Comparison of ENCODE assay signal across 15 cellular contexts in the genomic region with DNA sequence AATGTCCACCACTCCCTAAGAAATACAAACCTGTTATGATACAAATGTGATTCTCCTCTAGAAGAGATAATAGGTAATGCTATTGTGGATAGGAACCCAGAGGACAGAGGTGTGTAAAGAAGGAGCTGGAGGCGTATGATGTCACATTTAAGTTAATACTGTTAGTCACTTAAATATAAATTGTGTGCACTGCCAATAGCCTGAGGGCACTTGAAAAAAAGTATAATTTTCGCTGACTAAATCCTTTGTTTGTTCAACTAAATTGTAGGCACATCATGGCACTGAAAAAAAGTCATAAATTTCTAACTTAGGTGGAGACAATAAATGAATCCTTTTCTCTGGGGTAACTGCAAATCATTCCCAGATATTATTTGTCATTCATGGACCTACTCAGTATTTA. TPM values are rescaled to one million over a fixed set of nuclear protein-coding genes. Genes with fewer than 3 reads are reported as not detected.
A peak's percentile ranks its signal among the peaks of the same experiment; 100 is the strongest.
DNase-seq lines count a peak whose midpoint lies in the region; ATAC-seq, FAIRE-seq and TF ChIP-seq lines count a peak whose summit lies in the region.
"Had no signal": no experiment of that assay in that cellular context is flagged by ENCODE, and none has a peak within 500 bp of the region (broad histone marks: within the 10 kb centered on the region; RNA-seq: fewer than 3 reads in every experiment).

No MANE protein-coding gene starts in this region.

- intact Hi-C loops in heart left ventricle (cut with DNase I) = loop anchor here in 6 of 10 donors (2.0 to 10.0 kb wide), 4 partner anchors 16 to 53 kb away; no protein-coding TSS in a partner anchor
- intact Hi-C loops in cardiac septum (cut with DNase I) = loop anchor here (5.0 kb wide), 1 partner anchor 33 kb away; no protein-coding TSS in a partner anchor
- intact Hi-C loops in GM12878 (cut with micrococcal nuclease; ENCODE audit: unreplicated experiment) = loop anchor here (10.0 kb wide), 1 partner anchor 80 kb away; a partner anchor contains a TSS

- peaks cover 0 to 33% (median 0%) of the 10 kb centered on the region in 9 donors for H3K36me3 ChIP-seq in heart left ventricle
- peaks cover 0 to 18% of the 10 kb centered on the region in 2 experiments; a peak in 2 of 4 replicates for H3K36me3 ChIP-seq in GM12878 (ENCODE audit: control insufficient read depth in 2 of 2, insufficient read depth in 2 of 2, low read length in 1 of 2)
- H3K36me3 ChIP-seq: WERI-Rb-1 had no signal

- no peak overlapping the region for H3K4me3 ChIP-seq in heart left ventricle
- H3K4me3 ChIP-seq in GM12878 = peak overlapping the region; percentile 79; the same call in 1 of the 2 replicates
- H3K4me3 ChIP-seq: mucosa of descending colon had no signal

- H3K36me3 Mint-ChIP-seq in stimulated activated naive B cell treated with anti-CD40 and anti-IgM and Interleukin-4, amounts not matched to agents 10 μg/mL and 1 μg/mL and 100 μg/mL, for 72 hours = peaks cover 16 to 57% of the 10 kb centered on the region in 2 donors

- DNase-seq in heart left ventricle (no peak), cardiac septum (ENCODE audit: low spot score) (no peak), NCI-H2081 (lab: John Stamatoyannopoulos, UW) (peak; percentile 51 to 81), GM12878 (ENCODE audit: low read depth, low spot score) (no peak), D341Med (ENCODE audit: low spot score) (no peak)
- DNase-seq in stimulated activated naive B cell treated with anti-CD40 and anti-IgM and Interleukin-4, amounts not matched to agents 10 μg/mL and 1 μg/mL and 100 μg/mL, for 72 hours = no peak
- DNase-seq: activated effector memory CD4-positive, alpha-beta T cell treated with Interleukin-2 at 50 U/mL for 16 hours; cerebellar nuclear complex; mucosa of descending colon; SHP77; stimulated activated CD4-positive, alpha-beta T cell treated with anti-CD3 and anti-CD28 coated beads, Interleukin-2, amount 100 ng/mL, for 48 hours; WERI-Rb-1 had no signal

- no peak for TF ChIP-seq RAD21 in GM12878 (IDR thresholded peaks at IDR 0.05; ENCODE audit: insufficient read depth, low read depth, low read length)

- no peak for TF ChIP-seq CTCF in heart left ventricle (IDR thresholded peaks at IDR 0.05)
- no peak for TF ChIP-seq CTCF in GM12878 (IDR thresholded peaks at IDR 0.05 in 2 of 3, conservative IDR thresholded peaks at IDR 0.05 in 1 of 3; ENCODE audit: control insufficient read depth in 2 of 3, extremely low read depth in 1 of 3, insufficient read depth in 1 of 3, low read depth in 3 of 3, low read length in 3 of 3)

- H3K27me3 Mint-ChIP-seq in stimulated activated naive B cell treated with anti-CD40 and anti-IgM and Interleukin-4, amounts not matched to agents 10 μg/mL and 1 μg/mL and 100 μg/mL, for 72 hours = no peaks in the 10 kb centered on the region

- RAD21 ChIA-PET in GM12878 (lab: Charles Lee; ENCODE audit: unreplicated experiment) = interaction anchor here (1.5 to 13.0 kb wide), 5 partner anchors 15 to 52 kb away, joined by 3 to 159 read pairs (median 61); no protein-coding TSS in a partner anchor

- peak overlapping the region; percentile 12 to 69 for H3K4me3 Mint-ChIP-seq in stimulated activated naive B cell treated with anti-CD40 and anti-IgM and Interleukin-4, amounts not matched to agents 10 μg/mL and 1 μg/mL and 100 μg/mL, for 72 hours

- peaks cover 91% of the 10 kb centered on the region for H3K79me2 ChIP-seq in GM12878 (ENCODE audit: control insufficient read depth, insufficient read depth, low read length)

- FAIRE-seq in GM12878 (lab: Jason Lieb, UNC) = no peak

- ATAC-seq in heart left ventricle (no peak), GM12878 (no peak), GM21825 (IDR thresholded peaks at IDR 0.05; ENCODE audit: unreplicated experiment) (no peak), HG02610 (IDR thresholded peaks at IDR 0.05; ENCODE audit: unreplicated experiment) (no peak)
- no peak for ATAC-seq in stimulated activated naive B cell treated with anti-CD40 and anti-IgM and Interleukin-4, amounts not matched to agents 10 μg/mL and 1 μg/mL and 100 μg/mL, for 72 hours (replicated peaks)
- ATAC-seq: mucosa of descending colon had no signal

- no peak for TF ChIP-seq POLR2A in heart left ventricle (IDR thresholded peaks at IDR 0.05)
- TF ChIP-seq POLR2A in GM12878 (IDR thresholded peaks at IDR 0.05; ENCODE audit: low read depth, low read length) = no peak

- H3K4me2 ChIP-seq in GM12878 (ENCODE audit: control insufficient read depth, insufficient read depth) = peak overlapping the region; percentile 80

- peak overlapping the region in 11 of 12 donors; percentile 9 to 99 (median 82) for H3K27ac ChIP-seq in heart left ventricle
- no peak overlapping the region; the same call in 1 of the 2 replicates for H3K27ac ChIP-seq in GM12878 (ENCODE audit: control insufficient read depth, insufficient read depth)
- H3K27ac ChIP-seq: WERI-Rb-1 had no signal

- no peak overlapping the region; the same call in 1 of the 2 replicates for H3K9ac ChIP-seq in GM12878 (ENCODE audit: control insufficient read depth, insufficient read depth, low read length)

- H3K9me3 Mint-ChIP-seq in stimulated activated naive B cell treated with anti-CD40 and anti-IgM and Interleukin-4, amounts not matched to agents 10 μg/mL and 1 μg/mL and 100 μg/mL, for 72 hours = no peaks in the 10 kb centered on the region

- POLR2A ChIA-PET in GM12878 (lab: Charles Lee) = interaction anchor here (0.6 to 3.9 kb wide), 8 partner anchors 16 to 80 kb away, joined by 3 to 16 read pairs (median 4); a partner anchor contains a TSS

- H3K4me1 Mint-ChIP-seq in stimulated activated naive B cell treated with anti-CD40 and anti-IgM and Interleukin-4, amounts not matched to agents 10 μg/mL and 1 μg/mL and 100 μg/mL, for 72 hours = peaks cover 54 to 93% of the 10 kb centered on the region in 2 donors

- no peak for TF ChIP-seq EP300 in GM12878 (IDR thresholded peaks at IDR 0.05; ENCODE audit: borderline replicate concordance in 1 of 2, control insufficient read depth in 1 of 2, low read depth in 2 of 2, low read length in 2 of 2)

- H3K4me1 ChIP-seq in heart left ventricle (peaks cover 9 to 87% (median 70%) of the 10 kb centered on the region in 12 donors), GM12878 (ENCODE audit: control insufficient read depth, insufficient read depth, low read length) (peaks cover 44% of the 10 kb centered on the region)

- SMC1A ChIA-PET in GM12878 (lab: Charles Lee; ENCODE audit: uncharacterized antibody, unreplicated experiment) = interaction anchor here (0.9 to 12.4 kb wide), 7 partner anchors 15 to 53 kb away, joined by 4 to 170 read pairs (median 38); no protein-coding TSS in a partner anchor

- no peaks in the 10 kb centered on the region for H3K9me3 ChIP-seq in heart left ventricle
- no peaks in the 10 kb centered on the region for H3K9me3 ChIP-seq in GM12878 (replicated peaks; ENCODE audit: control insufficient read depth, insufficient read depth, low read length)
- H3K9me3 ChIP-seq: mucosa of descending colon had no signal

- H3K27ac Mint-ChIP-seq in stimulated activated naive B cell treated with anti-CD40 and anti-IgM and Interleukin-4, amounts not matched to agents 10 μg/mL and 1 μg/mL and 100 μg/mL, for 72 hours = peak overlapping the region; percentile 92

- CTCF ChIA-PET in GM12878 (lab: Yijun Ruan, JAX) = interaction anchor here (1.3 to 9.4 kb wide), 3 partner anchors 33 to 53 kb away, joined by 5 to 129 read pairs (median 67); no protein-coding TSS in a partner anchor

- H4K20me1 ChIP-seq in GM12878 (ENCODE audit: control insufficient read depth, insufficient read depth) = no peaks in the 10 kb centered on the region; the same call in 1 of the 2 replicates

- H3K27me3 ChIP-seq in heart left ventricle = no peaks in the 10 kb centered on the region
- H3K27me3 ChIP-seq in GM12878 (replicated peaks in 1 of 2; ENCODE audit: control insufficient read depth in 2 of 2, insufficient read depth in 2 of 2, low read length in 1 of 2) = no peaks in the 10 kb centered on the region

- WGBS in heart left ventricle, 4 donors = 82 to 91% (median 86%) methylated on average over 2 of the region's 2 CpGs
- 73% methylated on average over 2 of the region's 2 CpGs for WGBS in GM12878 (ENCODE audit: insufficient coverage, insufficient replicate concordance, low lambda C conversion rate, missing lambda C conversion rate)

- in situ Hi-C loops in GM12878 (cut with MboI) = no loop called here

- BruUV-seq in GM12878 (replicated peaks; lab: Mats Ljungman, UMichigan) = no TSS peak

- no peak overlapping the region for H2AFZ ChIP-seq in GM12878 (ENCODE audit: control insufficient read depth, low read depth, low read length)

TF ChIP-seq in GM12878, 131 proteins besides CTCF, POLR2A, EP300 and RAD21 (continues in another document):
- no peak for TF ChIP-seq ZNF24 (IDR thresholded peaks at IDR 0.05)
- TF ChIP-seq, protein P1, sequence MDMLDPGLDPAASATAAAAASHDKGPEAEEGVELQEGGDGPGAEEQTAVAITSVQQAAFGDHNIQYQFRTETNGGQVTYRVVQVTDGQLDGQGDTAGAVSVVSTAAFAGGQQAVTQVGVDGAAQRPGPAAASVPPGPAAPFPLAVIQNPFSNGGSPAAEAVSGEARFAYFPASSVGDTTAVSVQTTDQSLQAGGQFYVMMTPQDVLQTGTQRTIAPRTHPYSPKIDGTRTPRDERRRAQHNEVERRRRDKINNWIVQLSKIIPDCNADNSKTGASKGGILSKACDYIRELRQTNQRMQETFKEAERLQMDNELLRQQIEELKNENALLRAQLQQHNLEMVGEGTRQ (IDR thresholded peaks at IDR 0.05; ENCODE audit: borderline replicate concordance, low read depth, low read length) = no peak

RNA-seq across cellular contexts. Expression of a gene that starts 4.4 kb away (rescaled TPM):
- total RNA-seq in heart left ventricle = 10 to 100 TPM; 25.0 to 51.5 (median 38.1) TPM
- 10 to 100 TPM; 14.1 to 14.2 TPM for polyA plus RNA-seq in heart left ventricle
- 32.7 TPM for total RNA-seq in cardiac septum
- 50.6 and 59.2 TPM in 2 replicates for total RNA-seq in GM12878 (2013; cell fraction: nucleolus; rRNA removed)
- 64.2 and 65.7 TPM in 2 replicates for total RNA-seq in GM12878 (2014; rRNA removed)
- 73.6 and 76.7 TPM in 2 replicates for total RNA-seq in GM12878 (2014; rRNA removed; fragmentation: Illumina TruSeq; extraction: Trizol)
- 77.4 and 78.3 TPM in 2 replicates for total RNA-seq in GM12878 (2021)
- polyA plus RNA-seq in GM12878 (2011; ENCODE audit: low read depth) = 42.5 TPM
- 54.8 and 59.3 TPM in 2 replicates for polyA plus RNA-seq in GM12878 (2011; rRNA removed)
- polyA plus RNA-seq in GM12878 (2011; cell fraction: cytosol; rRNA removed) = 37.4 and 40.7 TPM in 2 replicates
- 21.2 and 25.8 TPM in 2 replicates for polyA plus RNA-seq in GM12878 (2011; cell fraction: nucleus; rRNA removed)
- polyA plus RNA-seq in GM12878 (2012) = 62.9 and 72.8 TPM in 2 replicates
- polyA plus RNA-seq in GM12878 (2014; fragmentation: Illumina TruSeq; extraction: Trizol) = 56.8 and 71.5 TPM in 2 replicates
- polyA plus RNA-seq in GM12878 (2014; fragmentation: Nextera tagmentation; extraction: Ambion mirVana) = 10 to 100 TPM; 11.4 to 18.9 TPM
- 69.6 and 71.7 TPM in 2 replicates for polyA plus RNA-seq in GM12878 (2014; rRNA removed)
- polyA plus RNA-seq in GM12878 (2016; fragmentation: Nextera tagmentation; extraction: Ambion mirVana) = 10 to 100 TPM; 74.6 to 75.7 TPM
- polyA minus RNA-seq in GM12878 (2011; rRNA and poly(A)+ RNA removed) = 45.6 and 53.5 TPM in 2 replicates
- polyA minus RNA-seq in GM12878 (2011; cell fraction: cytosol; rRNA and poly(A)+ RNA removed) = 19.9 and 20.6 TPM in 2 replicates
- polyA minus RNA-seq in GM12878 (2011; cell fraction: nucleus; rRNA and poly(A)+ RNA removed) = 12.7 and 26.7 TPM in 2 replicates
- total RNA-seq: NCI-H460 had no signal

Comparison
In these comparisons a context has a peak if more than half of its experiments do, and no peak if none do; other contexts are left out.
1. DNase-seq: peak in NCI-H2081 (2 of 2); none in heart left ventricle (0 of 5), cardiac septum (single experiment), GM12878 (single experiment), stimulated activated naive B cell treated with anti-CD40 and anti-IgM and Interleukin-4, amounts not matched to agents 10 μg/mL and 1 μg/mL and 100 μg/mL, for 72 hours (single experiment) and D341Med (single experiment).